1 cellular context compared by ENCODE assay signal in genomic region chr16:68085259-68086071, GRCh38.
A peak's percentile ranks its signal among the peaks of the same experiment; 100 is the strongest.
TF ChIP-seq lines count a peak whose summit lies in the region.

TSS of gene NFATC3 (plus strand) at chr16:68085370. CDS start at chr16:68085682, 312 bp downstream.

TF ChIP-seq in K562, 482 proteins besides CTCF, POLR2A, EP300 and RAD21 (continued from another document and continues in another):
- TF ChIP-seq REST (CRISPR knock-in tag; IDR thresholded peaks at IDR 0.05; ENCODE audit: low read depth) (0 out of 2 replicates have a peak, but pooled peaks have one; percentile 58), ZNF318 (IDR thresholded peaks at IDR 0.05; ENCODE audit: borderline replicate concordance in 1 of 2, low read depth in 1 of 2) (no peak), SRSF7 (optimal IDR thresholded peaks at IDR 0.05; ENCODE audit: low read depth, low read length) (no peak), ARNT (IDR thresholded peaks at IDR 0.05) (no peak), CC2D1A (IDR thresholded peaks at IDR 0.05) (no peak), HCFC1 (IDR thresholded peaks at IDR 0.05; ENCODE audit: low read depth, low read length) (no peak), ELF4 (CRISPR knock-in tag; IDR thresholded peaks at IDR 0.05) (peak; percentile 69), SNRNP70 (optimal IDR thresholded peaks at IDR 0.05; ENCODE audit: low read depth, low read length) (no peak), YY1 (IDR thresholded peaks at IDR 0.05; ENCODE audit: borderline replicate concordance in 1 of 3, control insufficient read depth in 1 of 3, extremely low read depth in 1 of 3, insufficient read depth in 3 of 3, insufficient read length in 1 of 3, insufficient replicate concordance in 2 of 3, low read depth in 1 of 3, low read length in 2 of 3) (peak in 2 of 3 experiments; percentile 48 to 66), HNRNPL (IDR thresholded peaks at IDR 0.05; ENCODE audit: low read depth, low read length) (0 out of 2 replicates have a peak, but pooled peaks have one; percentile 22), ZNF57 (CRISPR knock-in tag; IDR thresholded peaks at IDR 0.05) (no peak), SNAPC5 (CRISPR knock-in tag; IDR thresholded peaks at IDR 0.05) (no peak), ZNF217 (CRISPR knock-in tag; IDR thresholded peaks at IDR 0.05) (no peak), TCF7 (IDR thresholded peaks at IDR 0.05; ENCODE audit: borderline replicate concordance) (no peak), TAF1 (IDR thresholded peaks at IDR 0.05; ENCODE audit: control insufficient read depth, extremely low read depth, insufficient read depth, low read length, severe bottlenecking) (peak; percentile 96), NFIX (CRISPR knock-in tag; IDR thresholded peaks at IDR 0.05; ENCODE audit: low read depth) (no peak), MNT (conservative IDR thresholded peaks at IDR 0.05) (peak; percentile 70 to 80), ZNF398 (CRISPR knock-in tag; IDR thresholded peaks at IDR 0.05) (no peak), ETS1 (conservative IDR thresholded peaks at IDR 0.05; ENCODE audit: control insufficient read depth, low read depth, low read length) (0 out of 2 replicates have a peak, but pooled peaks have one; percentile 17), ZNF668 (CRISPR knock-in tag; IDR thresholded peaks at IDR 0.05) (no peak), TCF7L2 (IDR thresholded peaks at IDR 0.05; ENCODE audit: low read depth, low read length) (no peak), ZNF76 (CRISPR knock-in tag; IDR thresholded peaks at IDR 0.05; ENCODE audit: borderline replicate concordance) (no peak), JUN (IDR thresholded peaks at IDR 0.05; ENCODE audit: borderline replicate concordance, low read depth, low read length) (no peak), JUN (CRISPR knock-in tag; IDR thresholded peaks at IDR 0.05; ENCODE audit: borderline replicate concordance) (no peak), ZBTB33 (CRISPR knock-in tag; IDR thresholded peaks at IDR 0.05) (0 out of 2 replicates have a peak, but pooled peaks have one; percentile 41), PURB (CRISPR knock-in tag; IDR thresholded peaks at IDR 0.05; ENCODE audit: low read depth) (no peak), SRSF1 (IDR thresholded peaks at IDR 0.05; ENCODE audit: low read depth, low read length) (no peak), ELK3 (CRISPR knock-in tag; IDR thresholded peaks at IDR 0.05) (no peak), ZNF324 (CRISPR knock-in tag; IDR thresholded peaks at IDR 0.05) (no peak), GTF2A2 (tag; IDR thresholded peaks at IDR 0.05) (no peak), ZNF224 (CRISPR knock-in tag; IDR thresholded peaks at IDR 0.05) (no peak)
